ENCODE assay signal across 8 cellular contexts in the genomic region with DNA sequence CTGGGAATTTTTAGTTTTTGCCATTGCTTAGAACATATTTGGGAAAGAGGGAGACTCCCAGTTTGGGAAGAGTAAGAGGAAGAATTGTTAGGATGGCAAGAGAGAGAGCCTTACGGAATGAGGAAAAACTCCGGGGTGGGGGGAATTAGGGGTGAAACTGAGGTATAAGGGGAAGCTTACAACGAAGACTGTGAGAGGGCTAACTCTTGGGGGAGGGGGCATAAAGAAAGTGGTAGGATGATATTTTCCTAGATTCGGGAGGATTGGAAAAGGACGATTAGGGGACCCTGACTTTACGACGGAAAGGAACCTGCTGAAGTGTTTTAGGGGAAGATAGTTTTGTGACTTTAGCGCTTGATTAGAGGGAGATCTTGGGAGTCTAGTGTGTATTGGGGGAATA. TPM values are rescaled to one million over a fixed set of nuclear protein-coding genes. Genes with fewer than 3 reads are reported as not detected.
DNase-seq lines count a peak whose midpoint lies in the region; ATAC-seq, FAIRE-seq and TF ChIP-seq lines count a peak whose summit lies in the region.

No MANE protein-coding gene starts in this region.

- H3K9ac ChIP-seq in mesenchymal stem cell (ENCODE audit: low read length) = peak overlapping the region; percentile 92

- ATAC-seq in stimulated activated naive CD8-positive, alpha-beta T cell treated with anti-CD3 and anti-CD28 coated beads, Interleukin-15, Interleukin-2, amounts not matched to agents 100 U/mL and 50 U/mL, for 24 hours = no peak
- ATAC-seq in body of pancreas (no peak), aorta (ENCODE audit: low FRiP score) (no peak), GM18502 (IDR thresholded peaks at IDR 0.05; ENCODE audit: poor library complexity, unreplicated experiment) (no peak)

- no peak overlapping the region for H4K91ac ChIP-seq in mesenchymal stem cell (ENCODE audit: low read length)

- H3K18ac ChIP-seq in mesenchymal stem cell (ENCODE audit: low read depth in 1 of 2, low read length in 2 of 2) = no peak overlapping the region

- no peaks in the 10 kb centered on the region for H3K27me3 ChIP-seq in body of pancreas
- H3K27me3 ChIP-seq in mesenchymal stem cell (ENCODE audit: control insufficient read depth in 1 of 2, insufficient read depth in 1 of 2, low read length in 2 of 2) = no peaks in the 10 kb centered on the region
- H3K27me3 ChIP-seq in aorta (ENCODE audit: control insufficient read depth in 1 of 2, insufficient read depth in 2 of 2, low read length in 1 of 2) = no peaks in the 10 kb centered on the region

- 0% methylated on average over 8 of the region's 8 CpGs for WGBS in body of pancreas, 2 donors
- WGBS in mesenchymal stem cell = 0% methylated on average over 7 of the region's 8 CpGs
- 0 to 36% methylated on average over 8 of the region's 8 CpGs for WGBS in aorta, 2 donors

- H3K4me3 ChIP-seq in body of pancreas (peak overlapping the region; percentile 14 to 74), mesenchymal stem cell (ENCODE audit: insufficient read depth in 1 of 2, low read depth in 1 of 2, low read length in 2 of 2) (peak overlapping the region; percentile 68 to 84), aorta (ENCODE audit: low read length in 2 of 2) (peak overlapping the region; percentile 53 to 63)

- H3K9me3 ChIP-seq in body of pancreas (no peaks in the 10 kb centered on the region), mesenchymal stem cell (ENCODE audit: control insufficient read depth, low read length) (no peaks in the 10 kb centered on the region), aorta (ENCODE audit: control insufficient read depth, low read length) (no peaks in the 10 kb centered on the region)

- no peaks in the 10 kb centered on the region for H3K9me3 Mint-ChIP-seq in stimulated activated naive CD8-positive, alpha-beta T cell treated with anti-CD3 and anti-CD28 coated beads, Interleukin-15, Interleukin-2, amounts not matched to agents 100 ng/mL and 50 ng/mL, for 24 hours

- peaks cover 23% of the 10 kb centered on the region for H3K36me3 Mint-ChIP-seq in stimulated activated naive CD8-positive, alpha-beta T cell treated with anti-CD3 and anti-CD28 coated beads, Interleukin-15, Interleukin-2, amounts not matched to agents 100 ng/mL and 50 ng/mL, for 24 hours (ENCODE audit: low read depth)

- peak overlapping the region; percentile 74 to 98 (median 92) for H3K27ac ChIP-seq in body of pancreas
- no peak overlapping the region for H3K27ac ChIP-seq in mesenchymal stem cell (ENCODE audit: low read length, poor library complexity, severe bottlenecking)
- peak overlapping the region in 1 of 2 donors; percentile 85 for H3K27ac ChIP-seq in aorta (ENCODE audit: low read depth in 1 of 2, low read length in 2 of 2)

- FAIRE-seq in D721Med (lab: Jason Lieb, UNC) = no peak

- no peak overlapping the region for H2BK5ac ChIP-seq in mesenchymal stem cell (ENCODE audit: low read depth, low read length, poor library complexity, severe bottlenecking)

- H3K14ac ChIP-seq in mesenchymal stem cell (ENCODE audit: low read length in 2 of 2) = no peak overlapping the region

- no peak overlapping the region for H2AFZ ChIP-seq in mesenchymal stem cell (ENCODE audit: low read depth, low read length)

- DNase-seq in stimulated activated naive CD8-positive, alpha-beta T cell treated with anti-CD3 and anti-CD28 coated beads, Interleukin-15, Interleukin-2, amounts not matched to agents 100 U/mL and 50 U/mL, for 24 hours = no peak
- no peak for DNase-seq in body of pancreas
- peak; percentile 16 for DNase-seq in mesenchymal stem cell
- DNase-seq in aorta = no peak
- no peak for DNase-seq in D721Med (ENCODE audit: insufficient read length, low spot score)
- DNase-seq in HuH-7 (ENCODE audit: low spot score) = no peak

- H3K79me1 ChIP-seq in mesenchymal stem cell (replicated peaks; ENCODE audit: low read length, poor library complexity, severe bottlenecking) = no peaks in the 10 kb centered on the region

- H3K4me2 ChIP-seq in mesenchymal stem cell (ENCODE audit: low read length, poor library complexity, severe bottlenecking) = peak overlapping the region; percentile 52

- H3K4me3 Mint-ChIP-seq in stimulated activated naive CD8-positive, alpha-beta T cell treated with anti-CD3 and anti-CD28 coated beads, Interleukin-15, Interleukin-2, amounts not matched to agents 100 ng/mL and 50 ng/mL, for 24 hours = peak overlapping the region; percentile 96

- H3K4me1 ChIP-seq in body of pancreas (peaks cover 7% of the 10 kb centered on the region), mesenchymal stem cell (ENCODE audit: control insufficient read depth, insufficient read depth, low read depth, low read length) (no peaks in the 10 kb centered on the region), aorta (ENCODE audit: control insufficient read depth in 1 of 2, insufficient read depth in 2 of 2, low read length in 2 of 2) (no peaks in the 10 kb centered on the region)

- no peak overlapping the region for H4K8ac ChIP-seq in mesenchymal stem cell (ENCODE audit: low read length)

- TF ChIP-seq POLR2A in body of pancreas (IDR thresholded peaks at IDR 0.05) = no peak

- no peak overlapping the region for H2BK12ac ChIP-seq in mesenchymal stem cell (ENCODE audit: low read length in 2 of 2)

- no peak overlapping the region for H3K4ac ChIP-seq in mesenchymal stem cell (ENCODE audit: low read depth in 1 of 2, low read length in 2 of 2)

- no peaks in the 10 kb centered on the region for H3K36me3 ChIP-seq in body of pancreas (replicated peaks in 1 of 2; ENCODE audit: insufficient read depth in 1 of 2, low read depth in 2 of 2)
- H3K36me3 ChIP-seq in mesenchymal stem cell (ENCODE audit: control insufficient read depth in 1 of 2, insufficient read depth in 2 of 2, low read depth in 1 of 2, low read length in 2 of 2) = peaks cover 0 to 4% of the 10 kb centered on the region in 2 experiments
- H3K36me3 ChIP-seq in aorta (ENCODE audit: control insufficient read depth in 1 of 2, insufficient read depth in 2 of 2, low read length in 1 of 2) = no peaks in the 10 kb centered on the region

- peak overlapping the region; percentile 99 for H3K27ac Mint-ChIP-seq in stimulated activated naive CD8-positive, alpha-beta T cell treated with anti-CD3 and anti-CD28 coated beads, Interleukin-15, Interleukin-2, amounts not matched to agents 100 ng/mL and 50 ng/mL, for 24 hours

- no peak overlapping the region for H2BK120ac ChIP-seq in mesenchymal stem cell (ENCODE audit: low read depth, low read length)

- no peak overlapping the region for H3K23ac ChIP-seq in mesenchymal stem cell (ENCODE audit: low read length in 2 of 2)

- intact Hi-C loops in body of pancreas (cut with DNase I) (no loop called here), aorta (cut with DNase I) (no loop called here)

- H2AK5ac ChIP-seq in mesenchymal stem cell (ENCODE audit: low read length, severe bottlenecking) = no peak overlapping the region

- H3K27me3 Mint-ChIP-seq in stimulated activated naive CD8-positive, alpha-beta T cell treated with anti-CD3 and anti-CD28 coated beads, Interleukin-15, Interleukin-2, amounts not matched to agents 100 ng/mL and 50 ng/mL, for 24 hours = no peaks in the 10 kb centered on the region

- H3K4me1 Mint-ChIP-seq in stimulated activated naive CD8-positive, alpha-beta T cell treated with anti-CD3 and anti-CD28 coated beads, Interleukin-15, Interleukin-2, amounts not matched to agents 100 ng/mL and 50 ng/mL, for 24 hours (ENCODE audit: low read depth) = peaks cover 16% of the 10 kb centered on the region

- no peak overlapping the region for H2BK15ac ChIP-seq in mesenchymal stem cell (ENCODE audit: low read depth, poor library complexity, severe bottlenecking)

- TF ChIP-seq CTCF in body of pancreas (IDR thresholded peaks at IDR 0.05) = no peak
- no peak for TF ChIP-seq CTCF in D721Med (IDR thresholded peaks at IDR 0.05; ENCODE audit: insufficient read depth, missing control alignments)

RNA-seq across cellular contexts. Expression of a gene that starts 0.6 kb away (rescaled TPM):
- total RNA-seq in body of pancreas = 10 to 100 TPM in 1 of 2 donors, 1 to 10 TPM in 1; 8.0 to 10.5 TPM
- 17.7 TPM for polyA plus RNA-seq in mesenchymal stem cell (2013, experiment 1 of 2)
- polyA plus RNA-seq in mesenchymal stem cell (2013, experiment 2 of 2) = 18.3 TPM
- 10 to 100 TPM; 12.4 to 16.1 TPM for total RNA-seq in aorta
- polyA plus RNA-seq in aorta = 1 to 10 TPM; 3.9 to 4.8 TPM
